1 cellular context compared by ENCODE assay signal in genomic region chr13:112727581-112727980, GRCh38.
TF ChIP-seq lines count a peak whose summit lies in the region.

No MANE protein-coding gene starts in this region.

TF ChIP-seq in H1, 55 proteins besides CTCF, POLR2A, EP300 and RAD21:
- TF ChIP-seq YY1 (IDR thresholded peaks at IDR 0.05; ENCODE audit: low read depth, low read length) = no peak
- TF ChIP-seq, protein P1, sequence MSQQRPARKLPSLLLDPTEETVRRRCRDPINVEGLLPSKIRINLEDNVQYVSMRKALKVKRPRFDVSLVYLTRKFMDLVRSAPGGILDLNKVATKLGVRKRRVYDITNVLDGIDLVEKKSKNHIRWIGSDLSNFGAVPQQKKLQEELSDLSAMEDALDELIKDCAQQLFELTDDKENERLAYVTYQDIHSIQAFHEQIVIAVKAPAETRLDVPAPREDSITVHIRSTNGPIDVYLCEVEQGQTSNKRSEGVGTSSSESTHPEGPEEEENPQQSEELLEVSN (IDR thresholded peaks at IDR 0.05) = no peak
